In genomic region chr3:138197058-138197457, GRCh38 we compare ENCODE assay signal across 1 cellular context.
A peak's percentile ranks its signal among the peaks of the same experiment; 100 is the strongest.
TF ChIP-seq lines count a peak whose summit lies in the region.

No MANE protein-coding gene starts in this region.

TF ChIP-seq in K562, 482 proteins besides CTCF, POLR2A, EP300 and RAD21 (continued from another document):
- TF ChIP-seq REST (CRISPR knock-in tag; IDR thresholded peaks at IDR 0.05; ENCODE audit: low read depth) (peak; percentile 94), CTBP1 (IDR thresholded peaks at IDR 0.05; ENCODE audit: borderline replicate concordance) (peak; percentile 35; the same call in 1 of the 2 replicates), CBFA2T2 (conservative IDR thresholded peaks at IDR 0.05) (no peak), NR1H2 (CRISPR knock-in tag; IDR thresholded peaks at IDR 0.05) (no peak), MIER1 (IDR thresholded peaks at IDR 0.05; ENCODE audit: low read depth) (peak; percentile 93), PPARD (CRISPR knock-in tag; IDR thresholded peaks at IDR 0.05) (no peak), HDAC1 (IDR thresholded peaks at IDR 0.05) (peak in 1 of 2 experiments; percentile 71; a peak in 2 of 4 replicates), HDAC2 (IDR thresholded peaks at IDR 0.05) (peak; percentile 20; the same call in 1 of the 2 replicates), TBL1XR1 (IDR thresholded peaks at IDR 0.05; ENCODE audit: low read length in 2 of 2) (no peak), MAZ (CRISPR knock-in tag; conservative IDR thresholded peaks at IDR 0.05 in 1 of 2, IDR thresholded peaks at IDR 0.05 in 1 of 2) (peak in 1 of 2 experiments; percentile 36; a peak in 1 of 4 replicates), CBX8 (IDR thresholded peaks at IDR 0.05; ENCODE audit: borderline replicate concordance, extremely low read depth, low read depth, low read length, poor library complexity, severe bottlenecking) (no peak), RNF2 (IDR thresholded peaks at IDR 0.05) (no peak), MNT (conservative IDR thresholded peaks at IDR 0.05) (peak in 1 of 2 experiments; percentile 48; a peak in 1 of 4 replicates), ZFP30 (CRISPR knock-in tag; IDR thresholded peaks at IDR 0.05; ENCODE audit: borderline replicate concordance) (no peak), MBD1 (CRISPR knock-in tag; IDR thresholded peaks at IDR 0.05) (no peak), SMAD3 (CRISPR knock-in tag; conservative IDR thresholded peaks at IDR 0.05) (no peak), RBM39 (optimal IDR thresholded peaks at IDR 0.05; ENCODE audit: low read depth, low read length) (no peak), MTA2 (IDR thresholded peaks at IDR 0.05; ENCODE audit: low read depth) (no peak), MEIS2 (IDR thresholded peaks at IDR 0.05; ENCODE audit: partially characterized antibody) (peak; percentile 19), ZEB2 (IDR thresholded peaks at IDR 0.05) (no peak), SFPQ (IDR thresholded peaks at IDR 0.05; ENCODE audit: low read depth, low read length) (no peak), FOXA3 (CRISPR knock-in tag; conservative IDR thresholded peaks at IDR 0.05 in 1 of 2, IDR thresholded peaks at IDR 0.05 in 1 of 2) (no peak), TGIF2 (CRISPR knock-in tag; IDR thresholded peaks at IDR 0.05) (no peak), GABPA (tag; conservative IDR thresholded peaks at IDR 0.05; ENCODE audit: low read depth) (no peak), PKNOX1 (IDR thresholded peaks at IDR 0.05) (peak; percentile 52), CBX1 (IDR thresholded peaks at IDR 0.05; ENCODE audit: low read depth) (no peak), ZMIZ1 (IDR thresholded peaks at IDR 0.05; ENCODE audit: low read depth in 2 of 2, low read length in 2 of 2) (no peak), ZNF699 (CRISPR knock-in tag; IDR thresholded peaks at IDR 0.05; ENCODE audit: insufficient replicate concordance) (no peak), ZNF695 (CRISPR knock-in tag; IDR thresholded peaks at IDR 0.05) (no peak), WHSC1 (IDR thresholded peaks at IDR 0.05; ENCODE audit: low read length) (no peak), CREB1 (IDR thresholded peaks at IDR 0.05) (no peak), CREB1 (CRISPR knock-in tag; IDR thresholded peaks at IDR 0.05) (no peak), NFE2L1 (tag; IDR thresholded peaks at IDR 0.05; ENCODE audit: borderline replicate concordance, low read depth) (no peak), ZNF395 (CRISPR knock-in tag; IDR thresholded peaks at IDR 0.05) (no peak), SMAD1 (IDR thresholded peaks at IDR 0.05; ENCODE audit: low read depth, low read length, partially characterized antibody) (no peak), ZC3H11A (IDR thresholded peaks at IDR 0.05; ENCODE audit: low read depth, low read length) (no peak), ZNF766 (CRISPR knock-in tag; conservative IDR thresholded peaks at IDR 0.05) (0 out of 2 replicates have a peak, but pooled peaks have one; percentile 47), ELF2 (CRISPR knock-in tag; IDR thresholded peaks at IDR 0.05) (no peak), SIRT6 (IDR thresholded peaks at IDR 0.05; ENCODE audit: low read depth, low read length) (no peak), SIN3A (IDR thresholded peaks at IDR 0.05; ENCODE audit: borderline replicate concordance in 2 of 2, control insufficient read depth in 1 of 2, low read depth in 2 of 2, low read length in 2 of 2) (peak in 1 of 2 experiments; percentile 95; a peak in 1 of 4 replicates), CBX5 (IDR thresholded peaks at IDR 0.05; ENCODE audit: borderline replicate concordance, low read depth) (no peak), MAFK (IDR thresholded peaks at IDR 0.05; ENCODE audit: low read length) (no peak), ZNF644 (tag; IDR thresholded peaks at IDR 0.05; ENCODE audit: low read depth) (no peak), CEBPG (CRISPR knock-in tag; IDR thresholded peaks at IDR 0.05) (0 out of 2 replicates have a peak, but pooled peaks have one; percentile 13), CEBPG (tag; conservative IDR thresholded peaks at IDR 0.05 in 1 of 2, IDR thresholded peaks at IDR 0.05 in 1 of 2) (no peak), CBX3 (IDR thresholded peaks at IDR 0.05; ENCODE audit: borderline replicate concordance in 1 of 2, low read length in 2 of 2) (no peak), ZBTB34 (CRISPR knock-in tag; IDR thresholded peaks at IDR 0.05) (no peak), KDM2B (CRISPR knock-in tag; IDR thresholded peaks at IDR 0.05) (no peak)
